ENCODE assay signal across 18 cellular contexts in the genomic region with DNA sequence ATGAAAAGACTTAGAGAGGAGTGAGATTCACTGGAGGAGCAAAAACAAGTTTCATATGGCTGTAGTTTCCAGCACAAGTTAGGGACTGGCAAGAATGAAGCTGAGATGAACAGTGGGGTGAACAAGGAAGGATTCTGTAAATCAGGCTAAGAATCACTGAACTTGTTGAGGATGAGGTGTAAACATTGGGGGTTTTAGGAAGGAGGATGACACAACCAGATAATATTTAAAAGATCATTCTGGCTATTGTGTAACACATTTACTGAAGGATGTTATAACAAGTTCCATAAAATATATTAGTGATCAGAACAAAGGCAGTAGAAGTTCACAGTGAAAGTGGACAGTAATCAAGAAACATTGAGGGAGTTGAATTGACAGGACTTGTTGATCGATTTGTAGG.
"Had no signal": no experiment of that assay in that cellular context is flagged by ENCODE, and none has a peak within 500 bp of the region (broad histone marks: within the 10 kb centered on the region; RNA-seq: fewer than 3 reads in every experiment).

No MANE protein-coding gene starts in this region.

- H3K27me3 ChIP-seq: suprapubic skin, transverse colon, uterus had no signal

- DNase-seq: activated CD4-positive, alpha-beta T cell treated with anti-CD3 and anti-CD28 coated beads, Interleukin-2, amount 10 ng/mL, durations not matched to agents 7 days and 5 days; activated CD8-positive, alpha-beta memory T cell treated with anti-CD3 and anti-CD28 coated beads, Interleukin-2, amount 50 U/mL, for 4 hours; activated effector memory CD4-positive, alpha-beta T cell treated with Interleukin-2 at 50 U/mL for 16 hours; activated naive CD4-positive, alpha-beta T cell treated with anti-CD3 and anti-CD28 coated beads, Interleukin-2, amount 50 U/mL, for 16 hours; activated T-cell treated with anti-CD3 and anti-CD28 coated beads, Interleukin-2, amount 50 U/mL, for 4 hours; effector CD8-positive, alpha-beta T cell; foreskin melanocyte; left ventricle myocardium inferior; mammary epithelial cell; nephron progenitor cell; occipital lobe; stimulated activated CD4-positive, alpha-beta T cell treated with anti-CD3 and anti-CD28 coated beads, Interleukin-12 subunit alpha, Interleukin-12 subunit beta, amount 100 ng/mL, for 4 hours; stimulated activated CD4-positive, alpha-beta T cell treated with anti-CD3 and anti-CD28 coated beads, Interleukin-2, amount 100 ng/mL, for 24 hours; stimulated activated naive CD8-positive, alpha-beta T cell treated with anti-CD3 and anti-CD28 coated beads, Interleukin-15, amount 100 ng/mL, for 72 hours; T1000; transverse colon; uterus had no signal

- H3K4me3 ChIP-seq: left ventricle myocardium inferior, suprapubic skin, transverse colon, uterus had no signal

- H3K9me3 ChIP-seq: left ventricle myocardium inferior, suprapubic skin, transverse colon, uterus had no signal

- H3K4me1 ChIP-seq: left ventricle myocardium inferior, suprapubic skin, transverse colon, uterus had no signal

- H3K36me3 ChIP-seq: left ventricle myocardium inferior, suprapubic skin, transverse colon, uterus had no signal

- H3K27ac ChIP-seq: left ventricle myocardium inferior, suprapubic skin, transverse colon, uterus had no signal
